ENCODE assay signal across 19 cellular contexts in the genomic region with DNA sequence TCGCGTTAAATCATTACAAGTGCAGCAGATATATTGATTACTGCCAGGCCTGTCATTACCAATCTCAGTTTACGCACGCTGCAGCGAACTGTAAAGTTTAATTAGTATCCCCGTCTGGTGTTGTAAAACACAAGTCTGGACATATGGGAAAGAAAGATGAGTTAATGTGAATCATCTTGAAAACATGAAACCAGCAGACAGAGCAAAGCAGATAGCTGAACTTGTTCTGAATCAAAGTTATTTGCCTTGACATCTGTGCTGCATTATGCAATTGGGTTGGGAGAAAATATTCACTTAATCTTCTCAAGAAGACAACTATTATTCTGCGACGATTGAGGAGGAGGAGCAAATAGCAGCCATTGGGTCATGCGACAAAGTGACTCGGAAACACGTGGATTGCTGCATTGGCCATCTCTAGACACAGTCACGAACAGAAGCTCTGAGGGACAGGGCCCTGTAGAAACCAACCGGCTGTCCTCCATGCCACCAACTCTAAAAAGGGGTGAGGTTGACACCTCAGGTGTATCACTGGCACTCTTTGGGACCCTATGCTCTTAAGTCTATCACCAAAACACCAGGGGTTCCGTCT.
DNase-seq lines count a peak whose midpoint lies in the region; TF ChIP-seq lines count a peak whose summit lies in the region.
"Had no signal": no experiment of that assay in that cellular context is flagged by ENCODE, and none has a peak within 500 bp of the region (broad histone marks: within the 10 kb centered on the region; RNA-seq: fewer than 3 reads in every experiment).

No MANE protein-coding gene starts in this region.

- H3K27ac Mint-ChIP-seq in mesothelial cell of epicardium, result peak overlapping the region; percentile 26
- H3K27ac Mint-ChIP-seq: activated CD4-positive, alpha-beta T cell treated with anti-CD3 and anti-CD28 coated beads for 36 hours; activated naive CD8-positive, alpha-beta T cell treated with anti-CD3 and anti-CD28 coated beads, Interleukin-2, amount 10 ng/mL, durations not matched to agents 7 days and 5 days; activated T-helper 17 cell treated with anti-CD3 and anti-CD28 coated beads, Interleukin-2, amount 50 U/mL, for 72 hours; naive thymus-derived CD4-positive, alpha-beta T cell had no signal

- H3K36me3 Mint-ChIP-seq in mesothelial cell of epicardium, result no peaks in the 10 kb centered on the region
- H3K36me3 Mint-ChIP-seq: activated naive CD8-positive, alpha-beta T cell treated with anti-CD3 and anti-CD28 coated beads, Interleukin-2, amount 10 ng/mL, durations not matched to agents 7 days and 5 days; naive thymus-derived CD4-positive, alpha-beta T cell had no signal

- no peaks in the 10 kb centered on the region for H3K79me2 ChIP-seq in MM.1S (ENCODE audit: low read length)

- TF ChIP-seq CTCF in colonic mucosa (IDR thresholded peaks at IDR 0.05) (no peak), mesothelial cell of epicardium (IDR thresholded peaks at IDR 0.05; ENCODE audit: unreplicated experiment) (no peak), MM.1S (IDR thresholded peaks at IDR 0.05; ENCODE audit: low read length) (no peak)

- no peaks in the 10 kb centered on the region for H3K27me3 ChIP-seq in colonic mucosa
- H3K27me3 ChIP-seq in MM.1S (replicated peaks; ENCODE audit: insufficient read depth, low read length), result no peaks in the 10 kb centered on the region
- H3K27me3 ChIP-seq: MG63 had no signal

- H3K4me3 ChIP-seq in colonic mucosa (no peak overlapping the region), MM.1S (ENCODE audit: low read length) (no peak overlapping the region)
- H3K4me3 ChIP-seq: MG63 had no signal

- no peak overlapping the region for H3K4me2 ChIP-seq in MM.1S (ENCODE audit: low read depth, low read length)

- intact Hi-C loops in colonic mucosa (cut with DNase I), result no loop called here

- peaks cover 3% of the 10 kb centered on the region for H3K9me3 Mint-ChIP-seq in mesothelial cell of epicardium
- H3K9me3 Mint-ChIP-seq: activated naive CD8-positive, alpha-beta T cell treated with anti-CD3 and anti-CD28 coated beads, Interleukin-2, amount 10 ng/mL, durations not matched to agents 7 days and 5 days; activated T-helper 17 cell treated with anti-CD3 and anti-CD28 coated beads, Interleukin-2, amount 50 U/mL, for 72 hours had no signal

- H3K9ac ChIP-seq in colonic mucosa (ENCODE audit: low read depth in 2 of 2, low read length in 2 of 2) (no peak overlapping the region), MM.1S (ENCODE audit: low read length) (no peak overlapping the region)

- H3K4me1 ChIP-seq in colonic mucosa, result no peaks in the 10 kb centered on the region
- H3K4me1 ChIP-seq in MM.1S (ENCODE audit: low read length), result no peaks in the 10 kb centered on the region

- H3F3A ChIP-seq in MM.1S (ENCODE audit: insufficient read depth, low read length), result no peaks in the 10 kb centered on the region

- H2AFZ ChIP-seq in MM.1S (ENCODE audit: low read length), result no peak overlapping the region

- H3K4me1 Mint-ChIP-seq in mesothelial cell of epicardium, result peaks cover 23% of the 10 kb centered on the region
- H3K4me1 Mint-ChIP-seq: activated CD4-positive, alpha-beta T cell treated with anti-CD3 and anti-CD28 coated beads for 36 hours; activated naive CD8-positive, alpha-beta T cell treated with anti-CD3 and anti-CD28 coated beads, Interleukin-2, amount 10 ng/mL, durations not matched to agents 7 days and 5 days; activated T-helper 17 cell treated with anti-CD3 and anti-CD28 coated beads, Interleukin-2, amount 50 U/mL, for 72 hours; naive thymus-derived CD4-positive, alpha-beta T cell had no signal

- H3K27ac ChIP-seq in colonic mucosa (peak overlapping the region; percentile 36), MM.1S (ENCODE audit: low read length) (no peak overlapping the region)

- H3K9me3 ChIP-seq in colonic mucosa (no peaks in the 10 kb centered on the region), MM.1S (replicated peaks; ENCODE audit: insufficient read depth, low read length) (no peaks in the 10 kb centered on the region)
- H3K9me3 ChIP-seq: MG63 had no signal

- H4K20me1 ChIP-seq in MM.1S (ENCODE audit: insufficient read depth, low read length), result no peaks in the 10 kb centered on the region

- no peaks in the 10 kb centered on the region for H3K9me2 ChIP-seq in MM.1S (replicated peaks; ENCODE audit: insufficient read depth, low read length)

- H3K27me3 Mint-ChIP-seq in mesothelial cell of epicardium (ENCODE audit: low read depth), result peaks cover 3% of the 10 kb centered on the region
- H3K27me3 Mint-ChIP-seq: activated CD4-positive, alpha-beta T cell treated with anti-CD3 and anti-CD28 coated beads for 36 hours; activated naive CD8-positive, alpha-beta T cell treated with anti-CD3 and anti-CD28 coated beads, Interleukin-2, amount 10 ng/mL, durations not matched to agents 7 days and 5 days; activated T-helper 17 cell treated with anti-CD3 and anti-CD28 coated beads, Interleukin-2, amount 50 U/mL, for 72 hours had no signal

- peak; percentile 6 for DNase-seq in EL
- DNase-seq in NCI-H2171 treated with DMSO at 0.1 percent for 48 hours (lab: John Stamatoyannopoulos, UW), result peak; percentile 88
- no peak for DNase-seq in colonic mucosa
- DNase-seq in mesothelial cell of epicardium (ENCODE audit: low spot score in 2 of 2, unreplicated experiment in 2 of 2), result no peak
- no peak for DNase-seq in GM19238 (ENCODE audit: insufficient read length, low spot score)
- DNase-seq in MM.1S, result no peak
- DNase-seq in COLO668 (lab: John Stamatoyannopoulos, UW; ENCODE audit: unreplicated experiment), result no peak
- no peak for DNase-seq in NCI-H526 (lab: John Stamatoyannopoulos, UW)
- DNase-seq: activated CD4-positive, alpha-beta T cell treated with anti-CD3 and anti-CD28 coated beads for 36 hours; activated naive CD8-positive, alpha-beta T cell treated with anti-CD3 and anti-CD28 coated beads, Interleukin-2, amount 10 ng/mL, durations not matched to agents 7 days and 5 days; DMS153; GDM1; kidney; MG63; naive thymus-derived CD4-positive, alpha-beta T cell; NCI-H345; stimulated activated CD4-positive, alpha-beta T cell treated with anti-CD3 and anti-CD28 coated beads, Interleukin-1b, Interleukin-23, amount 100 ng/mL, for 48 hours; stimulated activated naive CD4-positive, alpha-beta T cell had no signal

- no peaks in the 10 kb centered on the region for H3K36me3 ChIP-seq in colonic mucosa
- no peaks in the 10 kb centered on the region for H3K36me3 ChIP-seq in MM.1S (replicated peaks; ENCODE audit: insufficient read depth, low read length)
- H3K36me3 ChIP-seq: MG63 had no signal

- no peak overlapping the region for H3K4me3 Mint-ChIP-seq in mesothelial cell of epicardium
- H3K4me3 Mint-ChIP-seq: activated CD4-positive, alpha-beta T cell treated with anti-CD3 and anti-CD28 coated beads for 36 hours; activated naive CD8-positive, alpha-beta T cell treated with anti-CD3 and anti-CD28 coated beads, Interleukin-2, amount 10 ng/mL, durations not matched to agents 7 days and 5 days; activated T-helper 17 cell treated with anti-CD3 and anti-CD28 coated beads, Interleukin-2, amount 50 U/mL, for 72 hours; naive thymus-derived CD4-positive, alpha-beta T cell had no signal

Comparison
In these comparisons a context has a peak if more than half of its experiments do, and no peak if none do; other contexts are left out.
1. DNase-seq: peak in EL (single experiment) and NCI-H2171 treated with DMSO at 0.1 percent for 48 hours (single experiment); none in colonic mucosa (single experiment), mesothelial cell of epicardium (0 of 2), GM19238 (single experiment), MM.1S (single experiment), COLO668 (single experiment) and NCI-H526 (0 of 2).